ENCODE assay signal across 9 cellular contexts in the genomic region with DNA sequence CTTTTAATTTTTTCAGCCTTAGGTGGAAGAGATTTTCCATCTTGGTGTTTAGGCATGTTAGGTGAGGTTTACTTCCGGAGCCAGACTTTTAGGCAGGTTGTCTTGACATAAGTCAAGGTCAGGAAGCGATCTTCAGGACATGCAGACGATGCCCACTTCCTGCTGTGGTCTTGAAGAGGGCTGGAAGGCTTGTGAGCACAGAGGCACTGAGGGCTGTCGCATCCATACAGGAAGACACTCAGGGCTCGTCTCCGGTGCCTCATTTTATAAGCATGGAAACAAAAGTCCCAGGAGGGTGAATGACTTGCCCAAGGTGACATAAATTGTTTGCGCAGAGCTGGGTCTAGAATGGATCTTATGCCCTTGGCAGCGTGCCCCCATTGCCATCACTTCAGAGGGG. TPM values are rescaled to one million over a fixed set of nuclear protein-coding genes. Genes with fewer than 3 reads are reported as not detected.
DNase-seq lines count a peak whose midpoint lies in the region; ATAC-seq lines count a peak whose summit lies in the region.
"Had no signal": no experiment of that assay in that cellular context is flagged by ENCODE, and none has a peak within 500 bp of the region (broad histone marks: within the 10 kb centered on the region; RNA-seq: fewer than 3 reads in every experiment).

No MANE protein-coding gene starts in this region.

- peaks cover 3% of the 10 kb centered on the region for H3K36me3 Mint-ChIP-seq in activated naive CD4-positive, alpha-beta T cell treated with anti-CD3 and anti-CD28 coated beads for 36 hours (ENCODE audit: low read depth)
- H3K36me3 Mint-ChIP-seq in naive B cell = peaks cover 6 to 7% of the 10 kb centered on the region in 2 donors

- ATAC-seq in naive B cell (ENCODE audit: low read depth in 2 of 2) (no peak), GM19328 (IDR thresholded peaks at IDR 0.05; ENCODE audit: unreplicated experiment) (no peak), GM19467 (IDR thresholded peaks at IDR 0.05; ENCODE audit: unreplicated experiment) (no peak), GM21723 (IDR thresholded peaks at IDR 0.05; ENCODE audit: unreplicated experiment) (no peak)

- no peak overlapping the region for H3K27ac Mint-ChIP-seq in activated naive CD4-positive, alpha-beta T cell treated with anti-CD3 and anti-CD28 coated beads for 36 hours
- peak overlapping the region in 4 of 6 donors; percentile 75 to 88 (median 76) for H3K27ac Mint-ChIP-seq in naive B cell

- H3K4me1 Mint-ChIP-seq in activated naive CD4-positive, alpha-beta T cell treated with anti-CD3 and anti-CD28 coated beads for 36 hours (ENCODE audit: low read depth) = peaks cover 93% of the 10 kb centered on the region
- H3K4me1 Mint-ChIP-seq in naive B cell = peaks cover 67 to 93% (median 86%) of the 10 kb centered on the region in 3 donors

- peaks cover 27% of the 10 kb centered on the region for H3K36me3 ChIP-seq in BLaER1

- H3K27ac ChIP-seq in BLaER1 = peak overlapping the region; percentile 59
- H3K27ac ChIP-seq: SJCRH30 had no signal

- H3K9ac ChIP-seq in BLaER1 = peak overlapping the region; percentile 15; the same call in 1 of the 2 replicates

- intact Hi-C loops in activated naive CD4-positive, alpha-beta T cell treated with anti-CD3 and anti-CD28 coated beads for 36 hours (cut with micrococcal nuclease) = no loop called here

- peaks cover 99% of the 10 kb centered on the region for H4K20me1 ChIP-seq in BLaER1

- no peaks in the 10 kb centered on the region for H3K27me3 Mint-ChIP-seq in activated naive CD4-positive, alpha-beta T cell treated with anti-CD3 and anti-CD28 coated beads for 36 hours (ENCODE audit: low read depth)
- H3K27me3 Mint-ChIP-seq in naive B cell = no peaks in the 10 kb centered on the region

- H3K4me1 ChIP-seq in BLaER1 = peaks cover 100% of the 10 kb centered on the region

- peak; percentile 57 to 76 for DNase-seq in Kasumi-1 (lab: John Stamatoyannopoulos, UW)
- DNase-seq in activated naive CD4-positive, alpha-beta T cell treated with anti-CD3 and anti-CD28 coated beads for 36 hours = peak; percentile 58
- no peak for DNase-seq in naive B cell
- DNase-seq in G401 (ENCODE audit: low spot score) = no peak
- DNase-seq: SJCRH30 had no signal

- H3K9me3 Mint-ChIP-seq in activated naive CD4-positive, alpha-beta T cell treated with anti-CD3 and anti-CD28 coated beads for 36 hours = no peaks in the 10 kb centered on the region
- no peaks in the 10 kb centered on the region for H3K9me3 Mint-ChIP-seq in naive B cell

- no peak overlapping the region for H3K4me3 Mint-ChIP-seq in activated naive CD4-positive, alpha-beta T cell treated with anti-CD3 and anti-CD28 coated beads for 36 hours
- peak overlapping the region in 4 of 8 donors; percentile 26 to 74 (median 50) for H3K4me3 Mint-ChIP-seq in naive B cell

- CTCF ChIA-PET in activated naive CD4-positive, alpha-beta T cell treated with anti-CD3 and anti-CD28 coated beads for 36 hours (lab: Charles Lee) = no interaction called here

- no peaks in the 10 kb centered on the region for H3K9me3 ChIP-seq in BLaER1
- H3K9me3 ChIP-seq: SJCRH30 had no signal

- no peak overlapping the region; the same call in 1 of the 2 replicates for H3K4me3 ChIP-seq in BLaER1
- H3K4me3 ChIP-seq: SJCRH30 had no signal

- H3K27me3 ChIP-seq in BLaER1 = no peaks in the 10 kb centered on the region
- H3K27me3 ChIP-seq: SJCRH30 had no signal

- peak overlapping the region; percentile 75 for H3K4me2 ChIP-seq in BLaER1

- in situ Hi-C loops in G401 (cut with HindIII; ENCODE audit: low sequenced_read_pairs) = no loop called here

RNA-seq across cellular contexts. Expression of gene MARK2, which starts 30.8 kb away (rescaled TPM):
- 10 to 100 TPM; 15.8 to 17.6 TPM for total RNA-seq in activated naive CD4-positive, alpha-beta T cell treated with anti-CD3 and anti-CD28 coated beads for 36 hours
- 10 to 100 TPM; 31.0 to 66.8 (median 42.9) TPM for polyA plus RNA-seq in naive B cell (ENCODE audit: low read depth in 6 of 6)
- total RNA-seq in G401 (2014; rRNA removed; shearing (Covaris generic)) = 21.0 and 22.5 TPM in 2 replicates

RNA-seq across cellular contexts. Expression of gene RCOR2, which starts 47.3 kb away (rescaled TPM):
- under 1 TPM; 0.17 to 0.19 TPM for total RNA-seq in activated naive CD4-positive, alpha-beta T cell treated with anti-CD3 and anti-CD28 coated beads for 36 hours
- polyA plus RNA-seq in naive B cell (ENCODE audit: low read depth in 6 of 6) = not detected
- 53.3 and 54.9 TPM in 2 replicates for total RNA-seq in G401 (2014; rRNA removed; shearing (Covaris generic))

RNA-seq across cellular contexts. Expression of gene SPINDOC, which starts 56.4 kb away (rescaled TPM):
- 10 to 100 TPM; 15.3 to 15.4 TPM for total RNA-seq in activated naive CD4-positive, alpha-beta T cell treated with anti-CD3 and anti-CD28 coated beads for 36 hours
- polyA plus RNA-seq in naive B cell (ENCODE audit: low read depth in 6 of 6) = under 1 TPM; 0.24 to 0.78 (median 0.60) TPM
- 96.4 and 96.8 TPM in 2 replicates for total RNA-seq in G401 (2014; rRNA removed; shearing (Covaris generic))

Comparison
In these comparisons a context has a peak if more than half of its experiments do, and no peak if none do; other contexts are left out.
1. DNase-seq: peak in Kasumi-1 (2 of 2) and activated naive CD4-positive, alpha-beta T cell treated with anti-CD3 and anti-CD28 coated beads for 36 hours (single experiment); none in naive B cell (single experiment) and G401 (single experiment).
2. RNA of gene RCOR2, which starts 47.3 kb away (total RNA-seq): 53.3 to 54.9 TPM in G401; 0.17 to 0.19 TPM in activated naive CD4-positive, alpha-beta T cell treated with anti-CD3 and anti-CD28 coated beads for 36 hours; every median in the first group is over 10 times any median in the second.